Comparison of ENCODE assay signal across 10 cellular contexts in the genomic region with DNA sequence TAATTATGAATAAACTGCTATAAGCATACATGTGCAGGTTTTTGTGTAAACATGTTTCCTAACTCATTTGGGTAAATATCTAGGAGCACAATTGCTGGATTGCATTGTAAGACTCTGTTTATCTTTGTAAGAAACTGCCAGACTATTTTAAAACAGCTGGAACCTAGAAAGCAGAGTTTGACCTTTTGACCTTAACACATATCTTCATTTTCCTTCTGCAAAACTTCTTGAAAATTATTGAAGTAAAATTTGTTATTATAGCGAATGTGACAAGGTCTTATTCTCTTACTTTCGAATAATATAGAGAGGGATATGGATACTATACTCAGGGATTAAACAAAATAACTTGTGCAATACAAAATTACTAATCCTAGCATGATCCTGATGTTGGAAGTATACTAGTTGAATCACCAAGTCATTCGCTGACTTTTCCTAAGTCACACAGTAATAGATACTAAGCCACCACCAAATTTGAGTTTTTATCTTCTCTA. TPM values are rescaled to one million over a fixed set of nuclear protein-coding genes. Genes with fewer than 3 reads are reported as not detected.
DNase-seq lines count a peak whose midpoint lies in the region; ATAC-seq and TF ChIP-seq lines count a peak whose summit lies in the region.
"Had no signal": no experiment of that assay in that cellular context is flagged by ENCODE, and none has a peak within 500 bp of the region (broad histone marks: within the 10 kb centered on the region; RNA-seq: fewer than 3 reads in every experiment).

No MANE protein-coding gene starts in this region.

- H3K4me1 Mint-ChIP-seq in endodermal cell = peaks cover 28% of the 10 kb centered on the region

- peak; percentile 42 for DNase-seq in EL
- peak; percentile 77 for DNase-seq in OCI-M1 (lab: John Stamatoyannopoulos, UW)
- no peak for DNase-seq in endodermal cell
- DNase-seq in renal cortical epithelial cell (ENCODE audit: low read depth) = peak; percentile 35
- DNase-seq in NCI-H1417 (lab: John Stamatoyannopoulos, UW) = no peak
- no peak for DNase-seq in GM13976 (ENCODE audit: low spot score)
- DNase-seq: NCI-H2029 had no signal

- in situ Hi-C loops in GM13976 (cut with MboI; ENCODE audit: low sequenced_read_pairs, unreplicated experiment) = no loop called here

- H3K27me3 Mint-ChIP-seq in endodermal cell (ENCODE audit: insufficient read depth) = no peaks in the 10 kb centered on the region

- no peaks in the 10 kb centered on the region for H3K27me3 ChIP-seq in endodermal cell (ENCODE audit: control insufficient read depth, insufficient read depth, low read length, poor library complexity, severe bottlenecking)

- H3K27ac Mint-ChIP-seq in endodermal cell = peak overlapping the region; percentile 80

- H3K4me3 Mint-ChIP-seq in endodermal cell = no peak overlapping the region
- H3K4me3 Mint-ChIP-seq: neural crest cell had no signal

- 97% methylated on average over 3 of the region's 3 CpGs; no CpG with 5 or more reads in 1 of the 2 experiments for WGBS in endodermal cell (ENCODE audit: insufficient coverage in 1 of 2, insufficient read length in 1 of 2), 2 experiments

- no peak overlapping the region for H3K27ac ChIP-seq in endodermal cell (ENCODE audit: low read depth, low read length)

- H3K9me3 Mint-ChIP-seq in endodermal cell = no peaks in the 10 kb centered on the region

- H3K36me3 Mint-ChIP-seq in endodermal cell (ENCODE audit: low read depth) = no peaks in the 10 kb centered on the region

- no peaks in the 10 kb centered on the region for H3K36me3 ChIP-seq in endodermal cell (ENCODE audit: control insufficient read depth, insufficient read depth, low read length)

- no peak overlapping the region for H3K9ac ChIP-seq in endodermal cell (ENCODE audit: extremely low read depth, low read length, poor library complexity, severe bottlenecking)

- H3K4me1 ChIP-seq in endodermal cell (ENCODE audit: control insufficient read depth, insufficient read depth, low read length) = peaks cover 7% of the 10 kb centered on the region

- H3K4me3 ChIP-seq in endodermal cell (ENCODE audit: low read length) = no peak overlapping the region

- ATAC-seq in GM21367 (IDR thresholded peaks at IDR 0.05; ENCODE audit: unreplicated experiment) (no peak), GM19035 (IDR thresholded peaks at IDR 0.05; ENCODE audit: unreplicated experiment) (no peak)

- H3K9me3 ChIP-seq in endodermal cell (ENCODE audit: control insufficient read depth, low read length) = no peaks in the 10 kb centered on the region

- TF ChIP-seq CTCF in endodermal cell (conservative IDR thresholded peaks at IDR 0.05) = no peak
- TF ChIP-seq CTCF in GM13976 (IDR thresholded peaks at IDR 0.05; ENCODE audit: borderline replicate concordance, control extremely low read depth, extremely low read depth, insufficient read depth, missing control alignments) = no peak

RNA-seq across cellular contexts. Expression of a gene that starts 3.2 kb away (rescaled TPM):
- 1 to 10 TPM in 1 of 2 donors, under 1 TPM in 1; 0.82 to 8.9 TPM for total RNA-seq in endodermal cell
- 23.5 TPM for polyA plus RNA-seq in endodermal cell (2013, experiment 1 of 2)
- polyA plus RNA-seq in endodermal cell (2013, experiment 2 of 2) = 37.4 TPM
- total RNA-seq in renal cortical epithelial cell = 426 and 600 TPM in 2 replicates

Comparison
In these comparisons a context has a peak if more than half of its experiments do, and no peak if none do; other contexts are left out.
1. DNase-seq: peak in EL (single experiment), OCI-M1 (single experiment) and renal cortical epithelial cell (single experiment); none in endodermal cell (single experiment), NCI-H1417 (0 of 3) and GM13976 (single experiment).
2. RNA of a gene that starts 3.2 kb away (total RNA-seq): 426 to 600 TPM in renal cortical epithelial cell; 0.82 to 8.9 TPM in endodermal cell; every median in the first group is over 10 times any median in the second.